ENCODE assay signal across 37 cellular contexts in genomic region chr19:46035546-46035945, GRCh38. TPM values are rescaled to one million over a fixed set of nuclear protein-coding genes. Genes with fewer than 3 reads are reported as not detected.
"Had no signal": no experiment of that assay in that cellular context is flagged by ENCODE, and none has a peak within 500 bp of the region (broad histone marks: within the 10 kb centered on the region; RNA-seq: fewer than 3 reads in every experiment).

No MANE protein-coding gene starts in this region.

- H3K4me3 Mint-ChIP-seq: naive B cell; naive thymus-derived CD8-positive, alpha-beta T cell; natural killer cell treated with Interleukin-12 subunit alpha and Interleukin-12 subunit beta and Interleukin-15 and Interleukin-18, amount 100 ng/mL, for 72 hours; nephron progenitor cell; neural crest cell; stimulated activated memory B cell treated with anti-CD40 and anti-IgM and Interleukin-4, amounts not matched to agents 10 μg/mL and 1 μg/mL and 100 μg/mL, for 72 hours; stimulated activated naive CD8-positive, alpha-beta T cell treated with anti-CD3 and anti-CD28 coated beads, Interleukin-15, amount 100 ng/mL, for 72 hours; type B pancreatic cell had no signal

- H3K9me3 Mint-ChIP-seq: natural killer cell treated with Interleukin-12 subunit alpha and Interleukin-12 subunit beta and Interleukin-15 and Interleukin-18, amount 100 ng/mL, for 72 hours; stimulated activated memory B cell treated with anti-CD40 and anti-IgM and Interleukin-4, amounts not matched to agents 10 μg/mL and 1 μg/mL and 100 μg/mL, for 72 hours; stimulated activated naive CD8-positive, alpha-beta T cell treated with anti-CD3 and anti-CD28 coated beads, Interleukin-15, amount 100 ng/mL, for 72 hours; type B pancreatic cell had no signal

- H3K4me1 Mint-ChIP-seq: naive B cell; naive thymus-derived CD8-positive, alpha-beta T cell; stimulated activated memory B cell treated with anti-CD40 and anti-IgM and Interleukin-4, amounts not matched to agents 10 μg/mL and 1 μg/mL and 100 μg/mL, for 72 hours; stimulated activated naive CD8-positive, alpha-beta T cell treated with anti-CD3 and anti-CD28 coated beads, Interleukin-15, amount 100 ng/mL, for 72 hours had no signal

- H3K27ac Mint-ChIP-seq: naive thymus-derived CD8-positive, alpha-beta T cell; natural killer cell treated with Interleukin-12 subunit alpha and Interleukin-12 subunit beta and Interleukin-15 and Interleukin-18, amount 100 ng/mL, for 72 hours; progenitor cell of endocrine pancreas; stimulated activated memory B cell treated with anti-CD40 and anti-IgM and Interleukin-4, amounts not matched to agents 10 μg/mL and 1 μg/mL and 100 μg/mL, for 72 hours; type B pancreatic cell had no signal

- FAIRE-seq: pancreas, urothelium cell line had no signal

- H3K9me3 ChIP-seq: neutrophil, pancreas, psoas muscle, right lobe of liver, suprapubic skin, testis, tibial artery, transverse colon, upper lobe of right lung, vagina had no signal

- H3K27me3 ChIP-seq: right lobe of liver, testis, transverse colon, vagina had no signal

- H3K27me3 Mint-ChIP-seq: progenitor cell of endocrine pancreas, type B pancreatic cell had no signal

- H3K4me2 ChIP-seq: smooth muscle cell had no signal

- H3K27ac ChIP-seq: neutrophil, pancreas, psoas muscle, right lobe of liver, spleen, suprapubic skin, testis, tibial artery, transverse colon, upper lobe of right lung, vagina had no signal

- H3K36me3 Mint-ChIP-seq: natural killer cell treated with Interleukin-12 subunit alpha and Interleukin-12 subunit beta and Interleukin-15 and Interleukin-18, amount 100 ng/mL, for 72 hours; stimulated activated memory B cell treated with anti-CD40 and anti-IgM and Interleukin-4, amounts not matched to agents 10 μg/mL and 1 μg/mL and 100 μg/mL, for 72 hours; type B pancreatic cell had no signal

- DNase-seq: naive B cell; naive thymus-derived CD8-positive, alpha-beta T cell; nephron progenitor cell; nucleus accumbens; pancreas; psoas muscle; right cardiac atrium; right lobe of liver; spleen; stimulated activated CD4-positive, alpha-beta T cell treated with anti-CD3 and anti-CD28 coated beads, Interleukin-12 subunit alpha, Interleukin-12 subunit beta, amount 100 ng/mL, for 4 hours; stimulated activated CD4-positive, alpha-beta T cell treated with anti-CD3 and anti-CD28 coated beads, Interleukin-1b, Interleukin-23, amount 100 ng/mL, for 48 hours; stimulated activated CD4-positive, alpha-beta T cell treated with anti-CD3 and anti-CD28 coated beads, Interleukin-4, amount 100 ng/mL, for 1 hour; stimulated activated CD4-positive, alpha-beta T cell treated with anti-CD3 and anti-CD28 coated beads, Interleukin-4, amount 100 ng/mL, for 4 hours; stimulated activated CD8-positive, alpha-beta memory T cell treated with anti-CD3 and anti-CD28 coated beads, Interleukin-4, amount 100 ng/mL, for 48 hours; stimulated activated naive CD4-positive, alpha-beta T cell; stimulated activated naive CD8-positive, alpha-beta T cell treated with anti-CD3 and anti-CD28 coated beads, Interleukin-15, amount 100 ng/mL, for 72 hours; stimulated activated naive CD8-positive, alpha-beta T cell treated with anti-CD3 and anti-CD28 coated beads, Interleukin-15, Interleukin-2, amounts not matched to agents 100 U/mL and 50 U/mL, for 24 hours; substantia nigra; testis; tibial artery; transverse colon; upper lobe of right lung had no signal

- H3K4me3 ChIP-seq: pancreas, psoas muscle, right lobe of liver, skin epidermis, smooth muscle cell, spleen, suprapubic skin, testis, tibial artery, transverse colon, upper lobe of right lung, vagina had no signal

- H3K36me3 ChIP-seq: pancreas, right lobe of liver, spleen, suprapubic skin, tibial artery, transverse colon, upper lobe of right lung, vagina had no signal

- H3K4me1 ChIP-seq: pancreas, psoas muscle, right lobe of liver, spleen, testis, tibial artery, transverse colon, upper lobe of right lung, vagina had no signal

RNA-seq across cellular contexts. Expression of gene IGFL4, which starts 5.3 kb away (rescaled TPM):
- total RNA-seq: naive thymus-derived CD8-positive, alpha-beta T cell; natural killer cell treated with Interleukin-12 subunit alpha and Interleukin-12 subunit beta and Interleukin-15 and Interleukin-18, amount 100 ng/mL, for 72 hours; omental fat pad; osteocyte; psoas muscle; renal cortical epithelial cell; right cardiac atrium; right lobe of liver; spleen; transverse colon; upper lobe of right lung; vagina had no signal
- polyA plus RNA-seq: naive thymus-derived CD8-positive, alpha-beta T cell; psoas muscle; right cardiac atrium; smooth muscle cell had no signal

RNA-seq across cellular contexts. Expression of gene PGLYRP1, which starts 12.7 kb away (rescaled TPM):
- total RNA-seq: myocyte; naive thymus-derived CD8-positive, alpha-beta T cell; natural killer cell treated with Interleukin-12 subunit alpha and Interleukin-12 subunit beta and Interleukin-15 and Interleukin-18, amount 100 ng/mL, for 72 hours; neural crest cell; omental fat pad; osteocyte; progenitor cell of endocrine pancreas; renal cortical epithelial cell; right cardiac atrium; smooth muscle cell; suprapubic skin; testis; transverse colon; vagina had no signal
- polyA plus RNA-seq: naive thymus-derived CD8-positive, alpha-beta T cell; pancreas; right cardiac atrium; smooth muscle cell had no signal
